ENCODE assay signal across 22 cellular contexts in the genomic region with DNA sequence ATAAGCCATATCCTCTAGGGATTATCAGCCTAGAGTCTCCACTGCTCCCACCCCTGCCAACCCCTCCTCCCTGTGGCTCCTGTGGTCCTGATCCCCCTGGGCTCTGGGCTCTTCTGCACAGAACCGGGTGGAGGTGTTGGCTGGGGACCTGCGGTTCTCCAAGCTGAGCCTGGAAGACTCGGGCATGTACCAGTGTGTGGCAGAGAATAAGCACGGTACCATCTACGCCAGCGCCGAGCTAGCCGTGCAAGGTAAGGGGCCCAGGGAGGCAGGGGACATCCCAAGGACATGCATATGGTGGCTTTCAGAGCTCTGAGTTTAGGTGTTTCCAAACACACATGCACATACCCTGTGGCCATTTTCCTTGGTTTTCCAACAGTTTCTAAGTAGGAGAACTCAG. TPM values are rescaled to one million over a fixed set of nuclear protein-coding genes. Genes with fewer than 3 reads are reported as not detected.
"Had no signal": no experiment of that assay in that cellular context is flagged by ENCODE, and none has a peak within 500 bp of the region (broad histone marks: within the 10 kb centered on the region; RNA-seq: fewer than 3 reads in every experiment).

No MANE protein-coding gene starts in this region.

- H3K4me3 ChIP-seq: breast epithelium, coronary artery, gastroesophageal sphincter, hepatocyte, tibial artery had no signal

- H3K36me3 Mint-ChIP-seq: activated CD4-positive, alpha-beta memory T cell treated with anti-CD3 and anti-CD28 coated beads for 36 hours; immature natural killer cell; mesothelial cell of epicardium; naive B cell; stimulated activated memory B cell treated with anti-CD40 and anti-IgM and Interleukin-4, amounts not matched to agents 10 μg/mL and 1 μg/mL and 100 μg/mL, for 72 hours had no signal

- H3K9me3 Mint-ChIP-seq: activated CD4-positive, alpha-beta memory T cell treated with anti-CD3 and anti-CD28 coated beads for 36 hours; activated CD4-positive, alpha-beta T cell treated with anti-CD3 and anti-CD28 coated beads, Interleukin-2, amount 10 ng/mL, durations not matched to agents 24 days and 14 days; activated naive CD4-positive, alpha-beta T cell treated with anti-CD3 and anti-CD28 coated beads for 36 hours; activated T-helper 1 cell treated with anti-CD3 and anti-CD28 coated beads, Interleukin-12 subunit alpha, Interleukin-12 subunit beta, Interleukin-2, Interleukin-4 antibody, amounts not matched to agents 30 ng/mL and 10 ng/mL and 1 ng/mL, durations not matched to agents 14 hours and 24 hours and 36 hours; central memory CD8-positive, alpha-beta T cell; effector memory CD8-positive, alpha-beta T cell; immature natural killer cell; mesothelial cell of epicardium; naive B cell; nephron progenitor cell; stimulated activated memory B cell treated with anti-CD40 and anti-IgM and Interleukin-4, amounts not matched to agents 10 μg/mL and 1 μg/mL and 100 μg/mL, for 72 hours; stimulated activated naive CD8-positive, alpha-beta T cell treated with anti-CD3 and anti-CD28 coated beads, Interleukin-15, amount 100 ng/mL, for 72 hours; T-helper 1 cell treated with Interleukin-12 subunit alpha and Interleukin-12 subunit beta and Interleukin-4 antibody, amounts not matched to agents 30 μg/mL and 1 μg/mL, for 36 hours had no signal

- FAIRE-seq: kidney had no signal

- H3K27me3 Mint-ChIP-seq: activated CD4-positive, alpha-beta memory T cell treated with anti-CD3 and anti-CD28 coated beads for 36 hours; effector memory CD8-positive, alpha-beta T cell; stimulated activated naive CD8-positive, alpha-beta T cell treated with anti-CD3 and anti-CD28 coated beads, Interleukin-15, amount 100 ng/mL, for 72 hours had no signal

- H2AFZ ChIP-seq: hepatocyte, parathyroid adenoma had no signal

- H3K27ac ChIP-seq: breast epithelium, coronary artery, gastroesophageal sphincter, hepatocyte, parathyroid adenoma, tibial artery had no signal

- H3K79me2 ChIP-seq: hepatocyte, parathyroid adenoma had no signal

- H3K4me1 Mint-ChIP-seq: activated CD4-positive, alpha-beta T cell treated with anti-CD3 and anti-CD28 coated beads, Interleukin-2, amount 10 ng/mL, durations not matched to agents 24 days and 14 days; stimulated activated naive CD8-positive, alpha-beta T cell treated with anti-CD3 and anti-CD28 coated beads, Interleukin-15, amount 100 ng/mL, for 72 hours had no signal

- H3K4me3 Mint-ChIP-seq: activated CD4-positive, alpha-beta memory T cell treated with anti-CD3 and anti-CD28 coated beads for 36 hours; activated CD4-positive, alpha-beta T cell treated with anti-CD3 and anti-CD28 coated beads, Interleukin-2, amount 10 ng/mL, durations not matched to agents 24 days and 14 days; activated naive CD4-positive, alpha-beta T cell treated with anti-CD3 and anti-CD28 coated beads for 36 hours; activated T-helper 1 cell treated with anti-CD3 and anti-CD28 coated beads, Interleukin-12 subunit alpha, Interleukin-12 subunit beta, Interleukin-2, Interleukin-4 antibody, amounts not matched to agents 30 ng/mL and 10 ng/mL and 1 ng/mL, durations not matched to agents 14 hours and 24 hours and 36 hours; central memory CD8-positive, alpha-beta T cell; effector memory CD8-positive, alpha-beta T cell; immature natural killer cell; mesothelial cell of epicardium; naive B cell; nephron progenitor cell; stimulated activated naive CD8-positive, alpha-beta T cell treated with anti-CD3 and anti-CD28 coated beads, Interleukin-15, amount 100 ng/mL, for 72 hours; T-helper 1 cell treated with Interleukin-12 subunit alpha and Interleukin-12 subunit beta and Interleukin-4 antibody, amounts not matched to agents 30 μg/mL and 1 μg/mL, for 36 hours had no signal

- DNase-seq: kidney had no signal

- H3K27ac Mint-ChIP-seq: activated CD4-positive, alpha-beta memory T cell treated with anti-CD3 and anti-CD28 coated beads for 36 hours; activated CD4-positive, alpha-beta T cell treated with anti-CD3 and anti-CD28 coated beads, Interleukin-2, amount 10 ng/mL, durations not matched to agents 24 days and 14 days; activated naive CD4-positive, alpha-beta T cell treated with anti-CD3 and anti-CD28 coated beads for 36 hours; activated T-helper 1 cell treated with anti-CD3 and anti-CD28 coated beads, Interleukin-12 subunit alpha, Interleukin-12 subunit beta, Interleukin-2, Interleukin-4 antibody, amounts not matched to agents 30 ng/mL and 10 ng/mL and 1 ng/mL, durations not matched to agents 14 hours and 24 hours and 36 hours; effector memory CD8-positive, alpha-beta T cell; immature natural killer cell; mesothelial cell of epicardium; naive B cell; nephron progenitor cell; stimulated activated memory B cell treated with anti-CD40 and anti-IgM and Interleukin-4, amounts not matched to agents 10 μg/mL and 1 μg/mL and 100 μg/mL, for 72 hours; T-helper 1 cell treated with Interleukin-12 subunit alpha and Interleukin-12 subunit beta and Interleukin-4 antibody, amounts not matched to agents 30 μg/mL and 1 μg/mL, for 36 hours had no signal

- H3K9ac ChIP-seq: parathyroid adenoma had no signal

- H3K4me1 ChIP-seq: breast epithelium, parathyroid adenoma had no signal

- H3K27me3 ChIP-seq: breast epithelium, gastroesophageal sphincter, hepatocyte, tibial artery had no signal

- H3K36me3 ChIP-seq: breast epithelium, tibial artery had no signal

- H3K9me3 ChIP-seq: breast epithelium, gastroesophageal sphincter, tibial artery had no signal

RNA-seq across cellular contexts. Expression of gene CNTN2, which starts 19.3 kb away (rescaled TPM):
- total RNA-seq: activated CD4-positive, alpha-beta memory T cell treated with anti-CD3 and anti-CD28 coated beads for 36 hours; activated CD4-positive, alpha-beta T cell treated with anti-CD3 and anti-CD28 coated beads, Interleukin-2, amount 10 ng/mL, durations not matched to agents 24 days and 14 days; activated CD8-positive, alpha-beta memory T cell treated with anti-CD3 and anti-CD28 coated beads for 36 hours; activated naive CD4-positive, alpha-beta T cell treated with anti-CD3 and anti-CD28 coated beads for 36 hours; activated T-helper 1 cell treated with anti-CD3 and anti-CD28 coated beads, Interleukin-12 subunit alpha, Interleukin-12 subunit beta, Interleukin-2, Interleukin-4 antibody, amounts not matched to agents 30 ng/mL and 10 ng/mL and 1 ng/mL, durations not matched to agents 14 hours and 24 hours and 36 hours; breast epithelium had no signal
- polyA plus RNA-seq: hepatocyte, immature natural killer cell, mammary epithelial cell had no signal

RNA-seq across cellular contexts. Expression of gene TMEM81, which starts 21.9 kb away (rescaled TPM):
- polyA plus RNA-seq: hepatocyte had no signal
